8 cellular contexts compared by ENCODE assay signal in genomic region chr1:186212574-186213224, GRCh38.
A peak's percentile ranks its signal among the peaks of the same experiment; 100 is the strongest.
DNase-seq lines count a peak whose midpoint lies in the region; ATAC-seq and TF ChIP-seq lines count a peak whose summit lies in the region.

No MANE protein-coding gene starts in this region.

- CTCF ChIA-PET in activated CD8-positive, alpha-beta T cell treated with anti-CD3 and anti-CD28 coated beads, Interleukin-2, amount 10 ng/mL, durations not matched to agents 7 days and 5 days (lab: Charles Lee): interaction anchor here (1.0 kb wide), 1 partner anchor 113 kb away, joined by 3 read pairs; no protein-coding TSS in a partner anchor

- no peak overlapping the region for H3K27ac ChIP-seq in heart left ventricle

- H3K4me3 ChIP-seq in heart left ventricle: no peak overlapping the region

- no peaks in the 10 kb centered on the region for H3K9me3 Mint-ChIP-seq in activated CD8-positive, alpha-beta T cell treated with anti-CD3 and anti-CD28 coated beads, Interleukin-2, amount 10 ng/mL, durations not matched to agents 7 days and 5 days (ENCODE audit: insufficient read depth)

- H3K36me3 ChIP-seq in heart left ventricle: no peaks in the 10 kb centered on the region

- TF ChIP-seq CTCF in heart left ventricle (IDR thresholded peaks at IDR 0.05): peak; percentile 66 to 89 (median 82)

- intact Hi-C loops in heart left ventricle (cut with DNase I): loop anchor here (1.0 to 10.0 kb wide), 10 partner anchors 60 to 495 kb away; no protein-coding TSS in a partner anchor

- H3K4me1 Mint-ChIP-seq in activated CD8-positive, alpha-beta T cell treated with anti-CD3 and anti-CD28 coated beads, Interleukin-2, amount 10 ng/mL, durations not matched to agents 7 days and 5 days (ENCODE audit: low read depth): no peaks in the 10 kb centered on the region

- H3K27me3 Mint-ChIP-seq in activated CD8-positive, alpha-beta T cell treated with anti-CD3 and anti-CD28 coated beads, Interleukin-2, amount 10 ng/mL, durations not matched to agents 7 days and 5 days (ENCODE audit: low read depth): peaks cover 13% of the 10 kb centered on the region

- H3K27ac Mint-ChIP-seq in activated CD8-positive, alpha-beta T cell treated with anti-CD3 and anti-CD28 coated beads, Interleukin-2, amount 10 ng/mL, durations not matched to agents 7 days and 5 days: no peak overlapping the region

- POLR2A ChIA-PET in activated CD8-positive, alpha-beta T cell treated with anti-CD3 and anti-CD28 coated beads, Interleukin-2, amount 10 ng/mL, durations not matched to agents 7 days and 5 days (lab: Charles Lee): no interaction called here

- TF ChIP-seq POLR2A in heart left ventricle (IDR thresholded peaks at IDR 0.05): no peak

- no peaks in the 10 kb centered on the region for H3K27me3 ChIP-seq in heart left ventricle

- 25 to 34% (median 31%) methylated on average over 3 of the region's 3 CpGs for WGBS in heart left ventricle, 4 donors

- peak; percentile 72 for ATAC-seq in GM19324 (IDR thresholded peaks at IDR 0.05; ENCODE audit: low FRiP score, unreplicated experiment)
- ATAC-seq in HG03196 (IDR thresholded peaks at IDR 0.05; ENCODE audit: unreplicated experiment): peak; percentile 84
- ATAC-seq in activated CD8-positive, alpha-beta T cell treated with anti-CD3 and anti-CD28 coated beads, Interleukin-2, amount 10 ng/mL, durations not matched to agents 7 days and 5 days: peak; percentile 51
- ATAC-seq in heart left ventricle: peak; percentile 82 to 94 (median 90)

- DNase-seq in DMS153 treated with DMSO at 0.1 percent for 48 hours (lab: John Stamatoyannopoulos, UW; ENCODE audit: unreplicated experiment) (peak; percentile 74), NCI-H2171 treated with DMSO at 0.1 percent for 48 hours (lab: John Stamatoyannopoulos, UW) (peak; percentile 79), heart left ventricle (peak in 3 of 5 donors; percentile 29 to 45 (median 32)), putamen (ENCODE audit: low spot score) (peak; percentile 62)
- peak; percentile 39 for DNase-seq in activated CD8-positive, alpha-beta T cell treated with anti-CD3 and anti-CD28 coated beads, Interleukin-2, amount 10 ng/mL, durations not matched to agents 7 days and 5 days
- DNase-seq in stimulated activated CD4-positive, alpha-beta T cell treated with anti-CD3 and anti-CD28 coated beads, Interleukin-12 subunit alpha, Interleukin-12 subunit beta, amount 100 ng/mL, for 4 hours: no peak

- H3K4me1 ChIP-seq in heart left ventricle: peaks cover 0 to 15% (median 0%) of the 10 kb centered on the region in 12 donors

- no peaks in the 10 kb centered on the region for H3K36me3 Mint-ChIP-seq in activated CD8-positive, alpha-beta T cell treated with anti-CD3 and anti-CD28 coated beads, Interleukin-2, amount 10 ng/mL, durations not matched to agents 7 days and 5 days (ENCODE audit: low read depth)

- no peaks in the 10 kb centered on the region for H3K9me3 ChIP-seq in heart left ventricle

- H3K4me3 Mint-ChIP-seq in activated CD8-positive, alpha-beta T cell treated with anti-CD3 and anti-CD28 coated beads, Interleukin-2, amount 10 ng/mL, durations not matched to agents 7 days and 5 days: no peak overlapping the region
